Comparison of ENCODE assay signal across 8 cellular contexts in genomic region chr3:51371943-51372557, GRCh38. TPM values are rescaled to one million over a fixed set of nuclear protein-coding genes. Genes with fewer than 3 reads are reported as not detected.
DNase-seq lines count a peak whose midpoint lies in the region; ATAC-seq, FAIRE-seq and TF ChIP-seq lines count a peak whose summit lies in the region.

No MANE protein-coding gene starts in this region.

- POLR2A ChIA-PET in endothelial cell of umbilical vein (lab: Charles Lee) = no interaction called here

- TF ChIP-seq CTCF in NB4 (IDR thresholded peaks at IDR 0.05; ENCODE audit: low read depth, low read length) (peak; percentile 68), endothelial cell of umbilical vein (IDR thresholded peaks at IDR 0.05; ENCODE audit: extremely low read depth in 1 of 2, insufficient read depth in 1 of 2, low read depth in 1 of 2, low read length in 2 of 2) (peak; percentile 60 to 63)

- no peaks in the 10 kb centered on the region for H3K27me3 Mint-ChIP-seq in activated CD4-positive, alpha-beta T cell treated with anti-CD3 and anti-CD28 coated beads, Interleukin-2, amount 10 ng/mL, durations not matched to agents 24 days and 14 days

- no peaks in the 10 kb centered on the region for H3K36me3 ChIP-seq in endothelial cell of umbilical vein (ENCODE audit: control insufficient read depth in 2 of 2, extremely low read depth in 1 of 2, insufficient read depth in 2 of 2, low read length in 2 of 2)

- H3K9me1 ChIP-seq in endothelial cell of umbilical vein (replicated peaks; ENCODE audit: control insufficient read depth, extremely low read depth, insufficient read depth, low read length) = no peaks in the 10 kb centered on the region

- H3K4me1 ChIP-seq in endothelial cell of umbilical vein (ENCODE audit: control insufficient read depth, extremely low read depth, insufficient read depth, low read length) = no peaks in the 10 kb centered on the region

- DNase-seq in Right ventricle myocardium superior (no peak), Right ventricle myocardium inferior (ENCODE audit: missing footprints) (no peak), NB4 (ENCODE audit: low read depth) (peak; percentile 74), endothelial cell of umbilical vein (ENCODE audit: low read depth, low spot score) (peak; percentile 71), middle frontal gyrus (ENCODE audit: extremely low spot score, low spot score) (peak; percentile 76), cortex of kidney (lab: John Stamatoyannopoulos, UW) (no peak)
- peak; percentile 90 for DNase-seq in activated CD4-positive, alpha-beta T cell treated with anti-CD3 and anti-CD28 coated beads, Interleukin-2, amount 10 ng/mL, durations not matched to agents 24 days and 14 days

- peaks cover 2% of the 10 kb centered on the region for H3K9me3 Mint-ChIP-seq in activated CD4-positive, alpha-beta T cell treated with anti-CD3 and anti-CD28 coated beads, Interleukin-2, amount 10 ng/mL, durations not matched to agents 24 days and 14 days

- intact Hi-C loops in Right ventricle myocardium superior (cut with DNase I) (loop anchor here (5.0 kb wide), 1 partner anchor 755 kb away; the partner anchor contains the start of gene MAPKAPK3), Right ventricle myocardium inferior (cut with DNase I) (loop anchor here (5.0 kb wide), 4 partner anchors 270 to 755 kb away; partner anchors contain the start of gene MAPKAPK3), endothelial cell of umbilical vein (cut with micrococcal nuclease) (loop anchor here (1.0 to 2.0 kb wide), 3 partner anchors 401 to 756 kb away; no protein-coding TSS in a partner anchor)
- intact Hi-C loops in activated CD4-positive, alpha-beta T cell treated with anti-CD3 and anti-CD28 coated beads, Interleukin-2, amount 10 ng/mL, durations not matched to agents 24 days and 14 days (cut with micrococcal nuclease) = loop anchor here (1.0 to 5.0 kb wide), 4 partner anchors 401 to 805 kb away; partner anchors contain the start of genes C3orf18 and HEMK1

- H4K20me1 ChIP-seq in endothelial cell of umbilical vein (replicated peaks; ENCODE audit: control insufficient read depth, extremely low read depth, insufficient read depth, low read length) = no peaks in the 10 kb centered on the region

- no peak overlapping the region for H3K4me3 Mint-ChIP-seq in activated CD4-positive, alpha-beta T cell treated with anti-CD3 and anti-CD28 coated beads, Interleukin-2, amount 10 ng/mL, durations not matched to agents 24 days and 14 days

- H3K4me3 ChIP-seq in NB4 (ENCODE audit: low read depth, low read length) = no peak overlapping the region
- no peak overlapping the region for H3K4me3 ChIP-seq in endothelial cell of umbilical vein (replicated peaks in 1 of 3; ENCODE audit: insufficient read depth in 1 of 3, low read depth in 1 of 3, low read length in 3 of 3)

- H3K27me3 ChIP-seq in endothelial cell of umbilical vein (ENCODE audit: control insufficient read depth in 2 of 2, insufficient read depth in 2 of 2, low read length in 2 of 2) = no peaks in the 10 kb centered on the region

- H3K36me3 Mint-ChIP-seq in activated CD4-positive, alpha-beta T cell treated with anti-CD3 and anti-CD28 coated beads, Interleukin-2, amount 10 ng/mL, durations not matched to agents 24 days and 14 days (ENCODE audit: low read depth) = no peaks in the 10 kb centered on the region

- no peak overlapping the region for H3K27ac ChIP-seq in endothelial cell of umbilical vein (ENCODE audit: insufficient read depth, low read depth, low read length)

- TF ChIP-seq POLR2A in NB4 (IDR thresholded peaks at IDR 0.05; ENCODE audit: extremely low read depth, insufficient read length) = no peak
- no peak for TF ChIP-seq POLR2A in endothelial cell of umbilical vein (IDR thresholded peaks at IDR 0.05; ENCODE audit: low read depth, low read length)

- no TSS peak for BruUV-seq in endothelial cell of umbilical vein (replicated peaks; lab: Mats Ljungman, UMichigan)

- H3K4me1 Mint-ChIP-seq in activated CD4-positive, alpha-beta T cell treated with anti-CD3 and anti-CD28 coated beads, Interleukin-2, amount 10 ng/mL, durations not matched to agents 24 days and 14 days = peaks cover 2% of the 10 kb centered on the region

- ATAC-seq in Right ventricle myocardium superior (ENCODE audit: poor library complexity) (peak; percentile 52), Right ventricle myocardium inferior (no peak), HG02852 (IDR thresholded peaks at IDR 0.05; ENCODE audit: unreplicated experiment) (no peak)

- H3K9ac ChIP-seq in endothelial cell of umbilical vein (replicated peaks; ENCODE audit: extremely low read depth, insufficient read depth, low read length) = no peak overlapping the region

- no peak overlapping the region for H3K4me2 ChIP-seq in endothelial cell of umbilical vein (ENCODE audit: insufficient read depth, low read length)

- H3K9me3 ChIP-seq in endothelial cell of umbilical vein (replicated peaks; ENCODE audit: control insufficient read depth, insufficient read depth, low read length) = no peaks in the 10 kb centered on the region

- CTCF ChIA-PET in endothelial cell of umbilical vein (lab: Charles Lee) = interaction anchor here (0.5 to 5.8 kb wide), 34 partner anchors 9 to 804 kb away, joined by 3 to 224 read pairs (median 4); partner anchors contain the start of genes MANF and MAPKAPK3

- FAIRE-seq in endothelial cell of umbilical vein (lab: Jason Lieb, UNC) = peak; percentile 88

- no peaks in the 10 kb centered on the region for H3K79me2 ChIP-seq in endothelial cell of umbilical vein (ENCODE audit: control insufficient read depth, insufficient read depth, low read length)

- H3K27ac Mint-ChIP-seq in activated CD4-positive, alpha-beta T cell treated with anti-CD3 and anti-CD28 coated beads, Interleukin-2, amount 10 ng/mL, durations not matched to agents 24 days and 14 days = no peak overlapping the region

- dilution Hi-C loops in endothelial cell of umbilical vein (cut with MboI; ENCODE audit: extremely low pct_ligation_motif_present, low sequenced_read_pairs) = no loop called here

- no peak overlapping the region for H2AFZ ChIP-seq in endothelial cell of umbilical vein (ENCODE audit: low read depth, low read length)

TF ChIP-seq in endothelial cell of umbilical vein, 7 proteins besides CTCF, POLR2A, EP300 and RAD21:
- no peak for TF ChIP-seq EZH2 (IDR thresholded peaks at IDR 0.05; ENCODE audit: borderline replicate concordance, low read depth, low read length, severe bottlenecking)
- no peak for TF ChIP-seq JUN (IDR thresholded peaks at IDR 0.05; ENCODE audit: borderline replicate concordance, insufficient read depth, insufficient read length, low read depth)
TF ChIP-seq in endothelial cell of umbilical vein: peak in this region for 0.

RNA-seq across cellular contexts. Expression of gene MANF, which starts 13.0 kb away (rescaled TPM):
- total RNA-seq in Right ventricle myocardium superior (41.1 TPM), Right ventricle myocardium inferior (46.1 TPM), endothelial cell of umbilical vein (248 and 254 TPM in 2 replicates)
- 218 and 229 TPM in 2 replicates for total RNA-seq in activated CD4-positive, alpha-beta T cell treated with anti-CD3 and anti-CD28 coated beads, Interleukin-2, amount 10 ng/mL, durations not matched to agents 24 days and 14 days
- 66.4 and 100 TPM in 2 replicates for polyA plus RNA-seq in endothelial cell of umbilical vein
- 161 and 226 TPM in 2 replicates for polyA plus RNA-seq in endothelial cell of umbilical vein (2011; cell fraction: cytosol; rRNA removed)
- 65.6 and 105 TPM in 2 replicates for polyA plus RNA-seq in endothelial cell of umbilical vein (2011; cell fraction: nucleus; rRNA removed)
- polyA plus RNA-seq in endothelial cell of umbilical vein (2012) = 225 and 241 TPM in 2 replicates
- polyA minus RNA-seq in endothelial cell of umbilical vein = 29.4 and 33.2 TPM in 2 replicates
- polyA minus RNA-seq in endothelial cell of umbilical vein (2011; cell fraction: cytosol; rRNA and poly(A)+ RNA removed) = 22.0 TPM
- polyA minus RNA-seq in endothelial cell of umbilical vein (2011; cell fraction: nucleus; rRNA and poly(A)+ RNA removed) = 33.6 and 35.9 TPM in 2 replicates

RNA-seq across cellular contexts. Expression of gene RBM15B, which starts 19.0 kb away (rescaled TPM):
- total RNA-seq in Right ventricle myocardium superior (9.9 TPM), Right ventricle myocardium inferior (11.8 TPM), endothelial cell of umbilical vein (38.3 and 39.1 TPM in 2 replicates)
- 37.7 and 38.3 TPM in 2 replicates for total RNA-seq in activated CD4-positive, alpha-beta T cell treated with anti-CD3 and anti-CD28 coated beads, Interleukin-2, amount 10 ng/mL, durations not matched to agents 24 days and 14 days
- 18.7 and 19.9 TPM in 2 replicates for polyA plus RNA-seq in endothelial cell of umbilical vein
- polyA plus RNA-seq in endothelial cell of umbilical vein (2011; cell fraction: cytosol; rRNA removed) = 16.9 and 20.6 TPM in 2 replicates
- 14.7 and 17.7 TPM in 2 replicates for polyA plus RNA-seq in endothelial cell of umbilical vein (2011; cell fraction: nucleus; rRNA removed)
- 20.8 and 23.6 TPM in 2 replicates for polyA plus RNA-seq in endothelial cell of umbilical vein (2012)
- polyA minus RNA-seq in endothelial cell of umbilical vein = 29.6 and 34.4 TPM in 2 replicates
- polyA minus RNA-seq in endothelial cell of umbilical vein (2011; cell fraction: cytosol; rRNA and poly(A)+ RNA removed) = 18.7 TPM
- 21.9 and 25.6 TPM in 2 replicates for polyA minus RNA-seq in endothelial cell of umbilical vein (2011; cell fraction: nucleus; rRNA and poly(A)+ RNA removed)

Comparison
In these comparisons a context has a peak if more than half of its experiments do, and no peak if none do; other contexts are left out.
1. DNase-seq: peak in NB4 (single experiment), activated CD4-positive, alpha-beta T cell treated with anti-CD3 and anti-CD28 coated beads, Interleukin-2, amount 10 ng/mL, durations not matched to agents 24 days and 14 days (single experiment), endothelial cell of umbilical vein (single experiment) and middle frontal gyrus (single experiment); none in Right ventricle myocardium superior (single experiment), Right ventricle myocardium inferior (single experiment) and cortex of kidney (single experiment).